In the genomic region with DNA sequence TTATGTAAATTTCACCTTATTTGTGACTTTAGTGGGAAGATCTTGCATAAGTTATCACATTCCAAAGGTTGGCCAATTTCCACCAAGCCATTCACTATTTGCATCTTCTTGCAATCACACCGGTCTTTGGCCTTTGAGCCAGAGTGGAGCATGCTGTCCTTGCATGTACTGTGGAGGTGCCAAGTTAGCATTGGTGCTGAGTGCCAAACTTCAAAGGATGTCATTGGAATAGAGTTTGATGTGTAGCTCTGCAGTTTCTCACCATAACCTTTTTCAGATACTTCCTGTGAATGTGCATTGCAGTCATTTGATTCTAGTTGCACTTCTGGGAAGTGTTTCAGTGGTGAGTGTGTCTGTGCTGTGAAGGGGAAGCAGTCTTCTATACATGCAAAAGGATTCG, we compare ENCODE assay signal across 2 cellular contexts.
A peak's percentile ranks its signal among the peaks of the same experiment; 100 is the strongest.
TF ChIP-seq lines count a peak whose summit lies in the region.

No MANE protein-coding gene starts in this region.

TF ChIP-seq in SK-N-SH, 30 proteins besides CTCF, POLR2A, EP300 and RAD21 (continued from another document and continues in another):
- TF ChIP-seq, protein P1, sequence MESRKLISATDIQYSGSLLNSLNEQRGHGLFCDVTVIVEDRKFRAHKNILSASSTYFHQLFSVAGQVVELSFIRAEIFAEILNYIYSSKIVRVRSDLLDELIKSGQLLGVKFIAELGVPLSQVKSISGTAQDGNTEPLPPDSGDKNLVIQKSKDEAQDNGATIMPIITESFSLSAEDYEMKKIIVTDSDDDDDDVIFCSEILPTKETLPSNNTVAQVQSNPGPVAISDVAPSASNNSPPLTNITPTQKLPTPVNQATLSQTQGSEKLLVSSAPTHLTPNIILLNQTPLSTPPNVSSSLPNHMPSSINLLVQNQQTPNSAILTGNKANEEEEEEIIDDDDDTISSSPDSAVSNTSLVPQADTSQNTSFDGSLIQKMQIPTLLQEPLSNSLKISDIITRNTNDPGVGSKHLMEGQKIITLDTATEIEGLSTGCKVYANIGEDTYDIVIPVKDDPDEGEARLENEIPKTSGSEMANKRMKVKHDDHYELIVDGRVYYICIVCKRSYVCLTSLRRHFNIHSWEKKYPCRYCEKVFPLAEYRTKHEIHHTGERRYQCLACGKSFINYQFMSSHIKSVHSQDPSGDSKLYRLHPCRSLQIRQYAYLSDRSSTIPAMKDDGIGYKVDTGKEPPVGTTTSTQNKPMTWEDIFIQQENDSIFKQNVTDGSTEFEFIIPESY (IDR thresholded peaks at IDR 0.05; ENCODE audit: borderline replicate concordance, low read depth): no peak
- TF ChIP-seq TCF12 (IDR thresholded peaks at IDR 0.05) (peak; percentile 89), YY1 (IDR thresholded peaks at IDR 0.05; ENCODE audit: low read depth) (no peak), RCOR1 (IDR thresholded peaks at IDR 0.05; ENCODE audit: low read length) (no peak), TAF1 (IDR thresholded peaks at IDR 0.05; ENCODE audit: borderline replicate concordance, low read depth, low read length) (0 out of 2 replicates have a peak, but pooled peaks have one; percentile 14), EZH2phosphoT487 (IDR thresholded peaks at IDR 0.05; ENCODE audit: borderline replicate concordance, low read depth) (no peak), GABPA (IDR thresholded peaks at IDR 0.05; ENCODE audit: low read depth) (no peak), NFIC (IDR thresholded peaks at IDR 0.05; ENCODE audit: borderline replicate concordance) (peak; percentile 69), RXRA (IDR thresholded peaks at IDR 0.05; ENCODE audit: borderline replicate concordance, low read depth) (no peak), ELF1 (IDR thresholded peaks at IDR 0.05) (no peak), RFX5 (IDR thresholded peaks at IDR 0.05; ENCODE audit: low read length) (no peak), MXI1 (IDR thresholded peaks at IDR 0.05; ENCODE audit: low read depth, low read length) (no peak), FOSL2 (IDR thresholded peaks at IDR 0.05; ENCODE audit: borderline replicate concordance, low read depth) (no peak), JUND (IDR thresholded peaks at IDR 0.05) (no peak; the same call in 1 of the 2 replicates), MEF2A (IDR thresholded peaks at IDR 0.05; ENCODE audit: borderline replicate concordance, low read depth) (no peak), CHD2 (IDR thresholded peaks at IDR 0.05; ENCODE audit: low read length, partially characterized antibody) (peak; percentile 27), SMC3 (IDR thresholded peaks at IDR 0.05; ENCODE audit: low read depth, low read length) (no peak), GATA2 (CRISPR knock-in tag; IDR thresholded peaks at IDR 0.05) (no peak), FOXM1 (IDR thresholded peaks at IDR 0.05; ENCODE audit: low read depth) (no peak), SIN3A (IDR thresholded peaks at IDR 0.05; ENCODE audit: borderline replicate concordance, low read depth, low read length) (no peak), POLR2AphosphoS5 (IDR thresholded peaks at IDR 0.05; ENCODE audit: low read depth, low read length) (peak; percentile 66), FOXJ3 (CRISPR knock-in tag; IDR thresholded peaks at IDR 0.05) (no peak), NRF1 (IDR thresholded peaks at IDR 0.05; ENCODE audit: low read depth, low read length) (no peak)
- TF ChIP-seq, protein P2, sequence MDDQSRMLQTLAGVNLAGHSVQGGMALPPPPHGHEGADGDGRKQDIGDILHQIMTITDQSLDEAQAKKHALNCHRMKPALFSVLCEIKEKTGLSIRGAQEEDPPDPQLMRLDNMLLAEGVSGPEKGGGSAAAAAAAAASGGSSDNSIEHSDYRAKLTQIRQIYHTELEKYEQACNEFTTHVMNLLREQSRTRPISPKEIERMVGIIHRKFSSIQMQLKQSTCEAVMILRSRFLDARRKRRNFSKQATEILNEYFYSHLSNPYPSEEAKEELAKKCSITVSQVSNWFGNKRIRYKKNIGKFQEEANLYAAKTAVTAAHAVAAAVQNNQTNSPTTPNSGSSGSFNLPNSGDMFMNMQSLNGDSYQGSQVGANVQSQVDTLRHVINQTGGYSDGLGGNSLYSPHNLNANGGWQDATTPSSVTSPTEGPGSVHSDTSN (IDR thresholded peaks at IDR 0.05): peak; percentile 91
- TF ChIP-seq, protein P3, sequence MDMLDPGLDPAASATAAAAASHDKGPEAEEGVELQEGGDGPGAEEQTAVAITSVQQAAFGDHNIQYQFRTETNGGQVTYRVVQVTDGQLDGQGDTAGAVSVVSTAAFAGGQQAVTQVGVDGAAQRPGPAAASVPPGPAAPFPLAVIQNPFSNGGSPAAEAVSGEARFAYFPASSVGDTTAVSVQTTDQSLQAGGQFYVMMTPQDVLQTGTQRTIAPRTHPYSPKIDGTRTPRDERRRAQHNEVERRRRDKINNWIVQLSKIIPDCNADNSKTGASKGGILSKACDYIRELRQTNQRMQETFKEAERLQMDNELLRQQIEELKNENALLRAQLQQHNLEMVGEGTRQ (IDR thresholded peaks at IDR 0.05; ENCODE audit: borderline replicate concordance, low read depth, low read length): no peak
- TF ChIP-seq, protein P4, sequence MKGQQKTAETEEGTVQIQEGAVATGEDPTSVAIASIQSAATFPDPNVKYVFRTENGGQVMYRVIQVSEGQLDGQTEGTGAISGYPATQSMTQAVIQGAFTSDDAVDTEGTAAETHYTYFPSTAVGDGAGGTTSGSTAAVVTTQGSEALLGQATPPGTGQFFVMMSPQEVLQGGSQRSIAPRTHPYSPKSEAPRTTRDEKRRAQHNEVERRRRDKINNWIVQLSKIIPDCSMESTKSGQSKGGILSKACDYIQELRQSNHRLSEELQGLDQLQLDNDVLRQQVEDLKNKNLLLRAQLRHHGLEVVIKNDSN (IDR thresholded peaks at IDR 0.05; ENCODE audit: borderline replicate concordance, low read depth): no peak
- TF ChIP-seq, protein P5, sequence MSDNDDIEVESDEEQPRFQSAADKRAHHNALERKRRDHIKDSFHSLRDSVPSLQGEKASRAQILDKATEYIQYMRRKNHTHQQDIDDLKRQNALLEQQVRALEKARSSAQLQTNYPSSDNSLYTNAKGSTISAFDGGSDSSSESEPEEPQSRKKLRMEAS (IDR thresholded peaks at IDR 0.05; ENCODE audit: low read depth): peak; percentile 35

TF ChIP-seq in liver, 16 proteins besides CTCF, POLR2A, EP300 and RAD21 (continued from another document):
- TF ChIP-seq, protein P6, sequence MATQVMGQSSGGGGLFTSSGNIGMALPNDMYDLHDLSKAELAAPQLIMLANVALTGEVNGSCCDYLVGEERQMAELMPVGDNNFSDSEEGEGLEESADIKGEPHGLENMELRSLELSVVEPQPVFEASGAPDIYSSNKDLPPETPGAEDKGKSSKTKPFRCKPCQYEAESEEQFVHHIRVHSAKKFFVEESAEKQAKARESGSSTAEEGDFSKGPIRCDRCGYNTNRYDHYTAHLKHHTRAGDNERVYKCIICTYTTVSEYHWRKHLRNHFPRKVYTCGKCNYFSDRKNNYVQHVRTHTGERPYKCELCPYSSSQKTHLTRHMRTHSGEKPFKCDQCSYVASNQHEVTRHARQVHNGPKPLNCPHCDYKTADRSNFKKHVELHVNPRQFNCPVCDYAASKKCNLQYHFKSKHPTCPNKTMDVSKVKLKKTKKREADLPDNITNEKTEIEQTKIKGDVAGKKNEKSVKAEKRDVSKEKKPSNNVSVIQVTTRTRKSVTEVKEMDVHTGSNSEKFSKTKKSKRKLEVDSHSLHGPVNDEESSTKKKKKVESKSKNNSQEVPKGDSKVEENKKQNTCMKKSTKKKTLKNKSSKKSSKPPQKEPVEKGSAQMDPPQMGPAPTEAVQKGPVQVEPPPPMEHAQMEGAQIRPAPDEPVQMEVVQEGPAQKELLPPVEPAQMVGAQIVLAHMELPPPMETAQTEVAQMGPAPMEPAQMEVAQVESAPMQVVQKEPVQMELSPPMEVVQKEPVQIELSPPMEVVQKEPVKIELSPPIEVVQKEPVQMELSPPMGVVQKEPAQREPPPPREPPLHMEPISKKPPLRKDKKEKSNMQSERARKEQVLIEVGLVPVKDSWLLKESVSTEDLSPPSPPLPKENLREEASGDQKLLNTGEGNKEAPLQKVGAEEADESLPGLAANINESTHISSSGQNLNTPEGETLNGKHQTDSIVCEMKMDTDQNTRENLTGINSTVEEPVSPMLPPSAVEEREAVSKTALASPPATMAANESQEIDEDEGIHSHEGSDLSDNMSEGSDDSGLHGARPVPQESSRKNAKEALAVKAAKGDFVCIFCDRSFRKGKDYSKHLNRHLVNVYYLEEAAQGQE (IDR thresholded peaks at IDR 0.05): peak; percentile 58
- no peak for TF ChIP-seq TAF1 (conservative IDR thresholded peaks at IDR 0.05)
- TF ChIP-seq NR2F2 (IDR thresholded peaks at IDR 0.05): no peak
- peak; percentile 83 for TF ChIP-seq FOXA1 (IDR thresholded peaks at IDR 0.05)
- TF ChIP-seq YY1 (IDR thresholded peaks at IDR 0.05): peak; percentile 82
- TF ChIP-seq, protein P7, sequence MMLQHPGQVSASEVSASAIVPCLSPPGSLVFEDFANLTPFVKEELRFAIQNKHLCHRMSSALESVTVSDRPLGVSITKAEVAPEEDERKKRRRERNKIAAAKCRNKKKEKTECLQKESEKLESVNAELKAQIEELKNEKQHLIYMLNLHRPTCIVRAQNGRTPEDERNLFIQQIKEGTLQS (IDR thresholded peaks at IDR 0.05): peak; percentile 86
- peak; percentile 86 to 95 for TF ChIP-seq JUND (IDR thresholded peaks at IDR 0.05)
- TF ChIP-seq FOXA2 (IDR thresholded peaks at IDR 0.05): peak; percentile 86
- TF ChIP-seq, protein P5 (IDR thresholded peaks at IDR 0.05): peak; percentile 89
- TF ChIP-seq GABPA (IDR thresholded peaks at IDR 0.05 in 1 of 2, conservative IDR thresholded peaks at IDR 0.05 in 1 of 2): peak in 1 of 2 donors; percentile 65
- TF ChIP-seq HNF4A (conservative IDR thresholded peaks at IDR 0.05): peak; percentile 99
